In genomic region chrX:40097492-40098263, GRCh38 we compare ENCODE assay signal across 8 cellular contexts. TPM values are rescaled to one million over a fixed set of nuclear protein-coding genes. Genes with fewer than 3 reads are reported as not detected.
A peak's percentile ranks its signal among the peaks of the same experiment; 100 is the strongest.
DNase-seq lines count a peak whose midpoint lies in the region; ATAC-seq and TF ChIP-seq lines count a peak whose summit lies in the region.

TSS of gene BCOR (minus strand) at chrX:40097958. CDS start at chrX:40077929, 20,029 bp downstream.

- H3K9me3 Mint-ChIP-seq in endothelial cell (ENCODE audit: unreplicated experiment) = no peaks in the 10 kb centered on the region
- H3K9me3 Mint-ChIP-seq in stimulated activated effector memory CD8-positive, alpha-beta T cell treated with anti-CD3 and anti-CD28 coated beads, Interleukin-12 subunit alpha, Interleukin-12 subunit beta, amount 100 ng/mL, for 72 hours = no peaks in the 10 kb centered on the region

- DNase-seq in COR-L47 (lab: John Stamatoyannopoulos, UW) (peak; percentile 56), NCI-H82 treated with DMSO at 0.1 percent for 48 hours (lab: John Stamatoyannopoulos, UW; ENCODE audit: unreplicated experiment) (peak; percentile 39), endothelial cell (ENCODE audit: low spot score) (peak; percentile 46), dedifferentiated amniotic fluid mesenchymal stem cell (ENCODE audit: extremely low spot score) (no peak)
- DNase-seq in activated CD8-positive, alpha-beta memory T cell treated with anti-CD3 and anti-CD28 coated beads for 4 hours (ENCODE audit: low read depth in 2 of 2) = peak; percentile 55 to 64
- peak; percentile 55 to 80 for DNase-seq in stimulated activated effector memory CD8-positive, alpha-beta T cell treated with anti-CD3 and anti-CD28 coated beads, Interleukin-12 subunit alpha, Interleukin-12 subunit beta, amount 100 ng/mL, for 72 hours (ENCODE audit: low spot score in 2 of 2)

- H3K4me1 Mint-ChIP-seq in endothelial cell (ENCODE audit: unreplicated experiment) = peaks cover 18% of the 10 kb centered on the region
- H3K4me1 Mint-ChIP-seq in stimulated activated effector memory CD8-positive, alpha-beta T cell treated with anti-CD3 and anti-CD28 coated beads, Interleukin-12 subunit alpha, Interleukin-12 subunit beta, amount 100 ng/mL, for 72 hours = peaks cover 23% of the 10 kb centered on the region

- peaks cover under 1% of the 10 kb centered on the region for H3K36me3 Mint-ChIP-seq in endothelial cell (ENCODE audit: low read depth, unreplicated experiment)
- peaks cover 45% of the 10 kb centered on the region for H3K36me3 Mint-ChIP-seq in stimulated activated effector memory CD8-positive, alpha-beta T cell treated with anti-CD3 and anti-CD28 coated beads, Interleukin-12 subunit alpha, Interleukin-12 subunit beta, amount 100 ng/mL, for 72 hours

- H3K4me3 ChIP-seq in HEK293 (ENCODE audit: low read depth, low read length) (peak within 1 kb of the TSS; percentile 85), mucosa of rectum (ENCODE audit: low read length in 2 of 2) (peak within 1 kb of the TSS; percentile 61 to 69)

- ATAC-seq in stimulated activated effector memory CD8-positive, alpha-beta T cell treated with anti-CD3 and anti-CD28 coated beads, Interleukin-12 subunit alpha, Interleukin-12 subunit beta, amount 100 ng/mL, for 72 hours = peak; percentile 65

- TF ChIP-seq CTCF in HEK293 (tag by site-specific recombination; IDR thresholded peaks at IDR 0.05) = no peak
- TF ChIP-seq CTCF in endothelial cell (IDR thresholded peaks at IDR 0.05; ENCODE audit: unreplicated experiment) = no peak

- POLR2A ChIA-PET in HEK293 (lab: Yijun Ruan, JAX) = interaction anchor here (0.6 to 4.9 kb wide), 28 partner anchors 10 to 459 kb away, joined by 3 to 50 read pairs (median 4); no protein-coding TSS in a partner anchor

- H3K4me3 Mint-ChIP-seq in endothelial cell (ENCODE audit: unreplicated experiment) = no peak within 1 kb of the TSS
- peak within 1 kb of the TSS; percentile 90 for H3K4me3 Mint-ChIP-seq in stimulated activated effector memory CD8-positive, alpha-beta T cell treated with anti-CD3 and anti-CD28 coated beads, Interleukin-12 subunit alpha, Interleukin-12 subunit beta, amount 100 ng/mL, for 72 hours

- CTCF ChIA-PET in HEK293 (lab: Yijun Ruan, JAX) = interaction anchor here (1.0 kb wide), 1 partner anchor 56 kb away, joined by 3 read pairs; no protein-coding TSS in a partner anchor

- peaks cover 0 to 2% of the 10 kb centered on the region in 2 experiments; a peak in 1 of 3 replicates for H3K36me3 ChIP-seq in HEK293 (ENCODE audit: control insufficient read depth in 2 of 2, insufficient read depth in 1 of 2, low read length in 2 of 2)
- no peaks in the 10 kb centered on the region for H3K36me3 ChIP-seq in mucosa of rectum (ENCODE audit: control insufficient read depth in 2 of 2, insufficient read depth in 2 of 2, low read length in 2 of 2)

- peaks cover 5% of the 10 kb centered on the region for H3K27me3 Mint-ChIP-seq in endothelial cell (ENCODE audit: unreplicated experiment)

- H3K27ac ChIP-seq in HEK293 (ENCODE audit: extremely low read depth, low read depth, low read length) (peak within 1 kb of the TSS; percentile 99), mucosa of rectum (ENCODE audit: low read depth in 2 of 2, low read length in 2 of 2) (peak within 1 kb of the TSS; percentile 89 to 90)

- H3K27me3 ChIP-seq in mucosa of rectum (ENCODE audit: control insufficient read depth in 2 of 2, insufficient read depth in 2 of 2, low read length in 2 of 2) = peaks cover 0 to 9% of the 10 kb centered on the region in 2 donors

- H3K27ac Mint-ChIP-seq in endothelial cell (ENCODE audit: unreplicated experiment) = no peak within 1 kb of the TSS
- H3K27ac Mint-ChIP-seq in stimulated activated effector memory CD8-positive, alpha-beta T cell treated with anti-CD3 and anti-CD28 coated beads, Interleukin-12 subunit alpha, Interleukin-12 subunit beta, amount 100 ng/mL, for 72 hours = peak within 1 kb of the TSS; percentile 76

- H3K4me1 ChIP-seq in HEK293 (ENCODE audit: control insufficient read depth, insufficient read depth, low read length) = peaks cover 19% of the 10 kb centered on the region
- H3K4me1 ChIP-seq in mucosa of rectum (ENCODE audit: control insufficient read depth in 2 of 2, insufficient read depth in 2 of 2, low read length in 2 of 2) = peaks cover 5 to 11% of the 10 kb centered on the region in 2 donors

- H3K9me3 ChIP-seq in HEK293 (ENCODE audit: control insufficient read depth, insufficient read depth, low read depth, low read length) (no peaks in the 10 kb centered on the region), mucosa of rectum (ENCODE audit: control insufficient read depth in 2 of 2, low read length in 2 of 2) (no peaks in the 10 kb centered on the region)

- peak within 1 kb of the TSS; percentile 41 to 76 for H3K9ac ChIP-seq in mucosa of rectum (ENCODE audit: low read depth in 1 of 2, low read length in 2 of 2)

TF ChIP-seq in HEK293, 187 proteins besides CTCF, POLR2A, EP300 and RAD21 (continues in another document):
- TF ChIP-seq ZNF513 (tag by site-specific recombination; IDR thresholded peaks at IDR 0.05) (peak; percentile 72), SP2 (tag by site-specific recombination; IDR thresholded peaks at IDR 0.05) (0 out of 2 replicates have a peak, but pooled peaks have one; percentile 13), ZNF324 (tag by site-specific recombination; IDR thresholded peaks at IDR 0.05) (no peak), PBX3 (CRISPR knock-in tag; IDR thresholded peaks at IDR 0.05) (peak; percentile 67), EGR2 (tag by site-specific recombination; IDR thresholded peaks at IDR 0.05; ENCODE audit: low read depth) (no peak; the same call in 1 of the 2 replicates), SALL2 (tag by site-specific recombination; IDR thresholded peaks at IDR 0.05; ENCODE audit: borderline replicate concordance) (no peak), ZNF239 (tag by site-specific recombination; IDR thresholded peaks at IDR 0.05) (no peak), ZBTB8A (tag by site-specific recombination; IDR thresholded peaks at IDR 0.05) (peak; percentile 75), ZBTB26 (tag by site-specific recombination; optimal IDR thresholded peaks at IDR 0.05) (peak; percentile 54), ZBTB10 (tag by site-specific recombination; IDR thresholded peaks at IDR 0.05) (peak; percentile 46; the same call in 1 of the 2 replicates), ZNF175 (tag by site-specific recombination; IDR thresholded peaks at IDR 0.05) (no peak), ZNF561 (tag by site-specific recombination; IDR thresholded peaks at IDR 0.05; ENCODE audit: borderline replicate concordance) (0 out of 2 replicates have a peak, but pooled peaks have one; percentile 70)

RNA-seq across cellular contexts. Expression of gene BCOR, which starts in this region (rescaled TPM):
- 34.5 TPM for total RNA-seq in endothelial cell (ENCODE audit: unreplicated experiment)
